16 cellular contexts compared by ENCODE assay signal in the genomic region with DNA sequence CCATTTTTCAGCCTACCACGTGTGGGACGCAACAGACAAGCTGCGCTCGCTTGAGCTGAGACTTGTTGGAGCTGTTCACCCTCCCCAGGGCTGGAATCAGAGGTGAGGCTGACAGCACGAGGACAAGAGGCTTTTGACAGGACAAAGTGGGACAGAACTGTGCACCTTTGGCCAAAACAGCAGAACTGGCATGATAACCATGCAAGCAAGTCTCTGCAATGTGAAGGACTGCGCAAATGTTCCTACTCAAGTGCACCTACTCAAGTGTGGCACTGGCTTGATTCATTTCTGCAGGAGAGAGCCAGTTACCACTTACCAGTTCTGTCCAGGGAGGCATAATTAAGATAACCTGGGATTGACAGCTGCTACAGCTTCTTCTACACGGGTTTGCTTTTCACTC.
"Had no signal": no experiment of that assay in that cellular context is flagged by ENCODE, and none has a peak within 500 bp of the region (broad histone marks: within the 10 kb centered on the region; RNA-seq: fewer than 3 reads in every experiment).

No MANE protein-coding gene starts in this region.

- H3K4me3 Mint-ChIP-seq: activated T-cell treated with anti-CD3 and anti-CD28 coated beads, Interleukin-2, amount 50 U/mL, for 4 hours; nephron; type B pancreatic cell had no signal

- H3K27ac ChIP-seq: adrenal gland, gastroesophageal sphincter, skin epidermis had no signal

- H3K36me3 ChIP-seq: adrenal gland, gastroesophageal sphincter had no signal

- H3K9me3 ChIP-seq: adrenal gland, gastroesophageal sphincter had no signal

- H3K9me3 Mint-ChIP-seq: activated T-cell treated with anti-CD3 and anti-CD28 coated beads, Interleukin-2, amount 50 U/mL, for 4 hours; nephron; type B pancreatic cell had no signal

- H3K27ac Mint-ChIP-seq: nephron, type B pancreatic cell had no signal

- ATAC-seq: activated T-cell treated with anti-CD3 and anti-CD28 coated beads, Interleukin-2, amount 50 U/mL, for 4 hours; gastroesophageal sphincter had no signal

- H3K36me3 Mint-ChIP-seq: type B pancreatic cell had no signal

- DNase-seq: activated CD4-positive, alpha-beta T cell treated with anti-CD3 and anti-CD28 coated beads for 1 hour; activated CD4-positive, alpha-beta T cell treated with anti-CD3 and anti-CD28 coated beads, Interleukin-2, amount 50 U/mL, for 4 hours; activated effector memory CD4-positive, alpha-beta T cell treated with Interleukin-2 at 50 U/mL for 16 hours; activated naive CD4-positive, alpha-beta T cell treated with anti-CD3 and anti-CD28 coated beads, Interleukin-2, amount 50 U/mL, for 16 hours; activated T-cell treated with anti-CD3 and anti-CD28 coated beads, Interleukin-2, amount 50 U/mL, for 4 hours; adrenal gland; erythroblast; mesenchymal stem cell; nucleus accumbens; stimulated activated CD4-positive, alpha-beta T cell treated with anti-CD3 and anti-CD28 coated beads, Interleukin-15, amount 100 ng/mL, for 24 hours; stimulated activated CD4-positive, alpha-beta T cell treated with anti-CD3 and anti-CD28 coated beads, Interleukin-4, amount 100 ng/mL, for 1 hour; T1000 had no signal

- H3K4me3 ChIP-seq: adrenal gland, gastroesophageal sphincter, skin epidermis had no signal

- H3K4me1 ChIP-seq: adrenal gland had no signal
